ENCODE assay signal across 8 cellular contexts in genomic region chr4:39636786-39637185, GRCh38. TPM values are rescaled to one million over a fixed set of nuclear protein-coding genes. Genes with fewer than 3 reads are reported as not detected.
DNase-seq lines count a peak whose midpoint lies in the region; ATAC-seq lines count a peak whose summit lies in the region.

No MANE protein-coding gene starts in this region.

- no peaks in the 10 kb centered on the region for H3K36me3 Mint-ChIP-seq in activated T-helper 17 cell treated with anti-CD3 and anti-CD28 coated beads, Interleukin-2, amount 50 U/mL, for 72 hours (ENCODE audit: low read depth)
- H3K36me3 Mint-ChIP-seq in stimulated activated naive B cell treated with anti-CD40 and anti-IgM and Interleukin-4, amounts not matched to agents 10 μg/mL and 1 μg/mL and 100 μg/mL, for 72 hours: peaks cover 8 to 11% of the 10 kb centered on the region in 2 donors

- no peaks in the 10 kb centered on the region for H3K27me3 ChIP-seq in iPS-15b (ENCODE audit: control insufficient read depth, insufficient read depth, low read length)

- H3K36me3 ChIP-seq in iPS-15b (ENCODE audit: control insufficient read depth, insufficient read depth, low read length): no peaks in the 10 kb centered on the region

- no peaks in the 10 kb centered on the region for H3K9me3 Mint-ChIP-seq in activated T-helper 17 cell treated with anti-CD3 and anti-CD28 coated beads, Interleukin-2, amount 50 U/mL, for 72 hours
- H3K9me3 Mint-ChIP-seq in stimulated activated naive B cell treated with anti-CD40 and anti-IgM and Interleukin-4, amounts not matched to agents 10 μg/mL and 1 μg/mL and 100 μg/mL, for 72 hours: no peaks in the 10 kb centered on the region

- H3K4me3 Mint-ChIP-seq in activated T-helper 17 cell treated with anti-CD3 and anti-CD28 coated beads, Interleukin-2, amount 50 U/mL, for 72 hours: peak overlapping the region; percentile 95
- peak overlapping the region; percentile 36 to 97 for H3K4me3 Mint-ChIP-seq in stimulated activated naive B cell treated with anti-CD40 and anti-IgM and Interleukin-4, amounts not matched to agents 10 μg/mL and 1 μg/mL and 100 μg/mL, for 72 hours

- H3K27ac Mint-ChIP-seq in activated T-helper 17 cell treated with anti-CD3 and anti-CD28 coated beads, Interleukin-2, amount 50 U/mL, for 72 hours: peak overlapping the region; percentile 85
- H3K27ac Mint-ChIP-seq in stimulated activated naive B cell treated with anti-CD40 and anti-IgM and Interleukin-4, amounts not matched to agents 10 μg/mL and 1 μg/mL and 100 μg/mL, for 72 hours: no peak overlapping the region

- H3K9ac ChIP-seq in iPS-15b (ENCODE audit: low read depth, low read length): peak overlapping the region; percentile 17

- DNase-seq in NOMO-1 treated with DMSO at 0.1 percent for 48 hours (lab: John Stamatoyannopoulos, UW; ENCODE audit: unreplicated experiment) (peak; percentile 36), NOMO-1 treated with dmso at 0.1 percent for 144 hours (lab: John Stamatoyannopoulos, UW; ENCODE audit: unreplicated experiment) (no peak), RPMI8226 (no peak), NCI-H2196 treated with DMSO at 0.1 percent for 48 hours (lab: John Stamatoyannopoulos, UW; ENCODE audit: unreplicated experiment) (no peak)
- no peak for DNase-seq in stimulated activated naive B cell treated with anti-CD40 and anti-IgM and Interleukin-4, amounts not matched to agents 10 μg/mL and 1 μg/mL and 100 μg/mL, for 72 hours

- H3K4me1 Mint-ChIP-seq in activated T-helper 17 cell treated with anti-CD3 and anti-CD28 coated beads, Interleukin-2, amount 50 U/mL, for 72 hours: peaks cover 13% of the 10 kb centered on the region
- H3K4me1 Mint-ChIP-seq in stimulated activated naive B cell treated with anti-CD40 and anti-IgM and Interleukin-4, amounts not matched to agents 10 μg/mL and 1 μg/mL and 100 μg/mL, for 72 hours: peaks cover 29 to 74% of the 10 kb centered on the region in 2 donors

- no peaks in the 10 kb centered on the region for H3K9me3 ChIP-seq in iPS-15b (ENCODE audit: control insufficient read depth, insufficient read depth, low read length)

- no peaks in the 10 kb centered on the region for H3K27me3 Mint-ChIP-seq in activated T-helper 17 cell treated with anti-CD3 and anti-CD28 coated beads, Interleukin-2, amount 50 U/mL, for 72 hours
- no peaks in the 10 kb centered on the region for H3K27me3 Mint-ChIP-seq in stimulated activated naive B cell treated with anti-CD40 and anti-IgM and Interleukin-4, amounts not matched to agents 10 μg/mL and 1 μg/mL and 100 μg/mL, for 72 hours

- no peak for ATAC-seq in activated T-helper 17 cell treated with anti-CD3 and anti-CD28 coated beads, Interleukin-2, amount 50 U/mL, for 72 hours (replicated peaks)
- ATAC-seq in stimulated activated naive B cell treated with anti-CD40 and anti-IgM and Interleukin-4, amounts not matched to agents 10 μg/mL and 1 μg/mL and 100 μg/mL, for 72 hours (replicated peaks): no peak
- ATAC-seq in HG02588 (IDR thresholded peaks at IDR 0.05; ENCODE audit: unreplicated experiment): no peak

- H3K4me3 ChIP-seq in iPS-15b (ENCODE audit: low read depth, low read length): peak overlapping the region; percentile 47

- H3K4me1 ChIP-seq in iPS-15b (ENCODE audit: control insufficient read depth, insufficient read depth, low read length): peaks cover 24% of the 10 kb centered on the region

RNA-seq across cellular contexts. Expression of gene SMIM14, which starts 1.9 kb away (rescaled TPM):
- 1 to 10 TPM; 2.6 to 2.9 TPM for total RNA-seq in activated T-helper 17 cell treated with anti-CD3 and anti-CD28 coated beads, Interleukin-2, amount 50 U/mL, for 72 hours
